Comparison of ENCODE assay signal across 14 cellular contexts in genomic region chr17:18008496-18009268, GRCh38. TPM values are rescaled to one million over a fixed set of nuclear protein-coding genes. Genes with fewer than 3 reads are reported as not detected.
A peak's percentile ranks its signal among the peaks of the same experiment; 100 is the strongest.
DNase-seq lines count a peak whose midpoint lies in the region; ATAC-seq, FAIRE-seq and TF ChIP-seq lines count a peak whose summit lies in the region.
"Had no signal": no experiment of that assay in that cellular context is flagged by ENCODE, and none has a peak within 500 bp of the region (broad histone marks: within the 10 kb centered on the region; RNA-seq: fewer than 3 reads in every experiment).

No MANE protein-coding gene starts in this region.

- no peak for TF ChIP-seq POLR2A in H54 (IDR thresholded peaks at IDR 0.05; ENCODE audit: low read depth, low read length)

- DNase-seq in A172 (ENCODE audit: low spot score), result peak; percentile 84
- peak; percentile 98 for DNase-seq in H54 (ENCODE audit: insufficient read length, low spot score)
- DNase-seq in T1000 (lab: John Stamatoyannopoulos, UW), result peak; percentile 48
- DNase-seq in glomerular visceral epithelial cell (ENCODE audit: extremely low spot score), result peak; percentile 88
- no peak for DNase-seq in middle frontal gyrus (ENCODE audit: extremely low spot score, low spot score)
- DNase-seq in MV-4-11 (lab: John Stamatoyannopoulos, UW), result no peak
- no peak for DNase-seq in cerebellum (ENCODE audit: low spot score)
- DNase-seq: activated naive CD4-positive, alpha-beta T cell treated with Interleukin-2 at 50 U/mL for 16 hours; NCI-H1417 treated with DMSO at 0.1 percent for 48 hours; NCI-H510A; pancreas; upper lobe of right lung had no signal

- ATAC-seq in GM19397 (IDR thresholded peaks at IDR 0.05; ENCODE audit: unreplicated experiment), result no peak
- ATAC-seq: pancreas, upper lobe of right lung had no signal

- FAIRE-seq in H54 (lab: Jason Lieb, UNC), result peak; percentile 52
- FAIRE-seq: pancreas, TTC549 had no signal

RNA-seq across cellular contexts. Expression of gene ATPAF2, which starts 30.3 kb away (rescaled TPM):
- 10.9 and 12.9 TPM in 2 replicates for total RNA-seq in A172 (2014; rRNA removed; shearing (Covaris generic))
- 38.5 TPM for total RNA-seq in cerebellum

RNA-seq across cellular contexts. Expression of gene GID4, which starts 30.5 kb away (rescaled TPM):
- total RNA-seq in A172 (2014; rRNA removed; shearing (Covaris generic)), result 6.5 and 7.7 TPM in 2 replicates
- 8.6 TPM for total RNA-seq in cerebellum

RNA-seq across cellular contexts. Expression of gene DRC3, which starts 36.0 kb away (rescaled TPM):
- 1.1 and 1.7 TPM in 2 replicates for total RNA-seq in A172 (2014; rRNA removed; shearing (Covaris generic))
- total RNA-seq in cerebellum, result 4.3 TPM

RNA-seq across cellular contexts. Expression of gene TOM1L2, which starts 36.5 kb away (rescaled TPM):
- 40.7 and 50.0 TPM in 2 replicates for total RNA-seq in A172 (2014; rRNA removed; shearing (Covaris generic))
- 39.2 TPM for total RNA-seq in cerebellum

Comparison
In these comparisons a context has a peak if more than half of its experiments do, and no peak if none do; other contexts are left out.
1. DNase-seq: peak in A172 (single experiment), H54 (single experiment), T1000 (single experiment) and glomerular visceral epithelial cell (single experiment); none in middle frontal gyrus (single experiment), MV-4-11 (single experiment) and cerebellum (single experiment).